ENCODE assay signal across 29 cellular contexts in the genomic region with DNA sequence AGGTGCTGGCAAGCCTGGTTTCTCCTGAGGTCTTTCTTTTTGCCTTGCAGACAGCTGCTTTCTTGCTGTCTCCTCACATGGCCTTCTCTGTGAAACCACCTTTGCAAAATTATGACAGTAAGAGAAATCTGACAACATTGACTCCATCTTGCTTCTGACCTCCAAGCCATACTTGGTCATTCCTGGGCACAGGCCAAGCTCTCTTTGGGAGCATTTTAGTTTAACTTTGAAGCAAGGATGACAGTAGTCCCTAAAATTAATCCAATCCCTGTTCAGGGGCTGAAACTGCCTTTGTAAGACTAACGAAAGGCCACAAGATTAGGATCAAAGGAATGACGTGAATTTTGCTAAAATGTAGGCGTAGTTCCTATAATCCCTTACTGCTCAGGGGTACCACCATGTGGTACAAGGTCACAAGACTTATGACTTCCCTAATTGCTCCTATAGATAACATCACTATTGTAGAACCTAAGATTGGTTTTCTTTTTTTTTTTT.
"Had no signal": no experiment of that assay in that cellular context is flagged by ENCODE, and none has a peak within 500 bp of the region (broad histone marks: within the 10 kb centered on the region; RNA-seq: fewer than 3 reads in every experiment).

No MANE protein-coding gene starts in this region.

- H3K27ac ChIP-seq: left lung, lower lobe of right lung, neural progenitor cell, ovary, right atrium auricular region, right lobe of liver, stomach, testis, thyroid gland, transverse colon, upper lobe of left lung had no signal

- H3K9me3 Mint-ChIP-seq: immature natural killer cell; naive B cell; natural killer cell; nephron progenitor cell; stimulated activated naive B cell treated with anti-CD40 and anti-IgM and Interleukin-4, amounts not matched to agents 10 μg/mL and 1 μg/mL and 100 μg/mL, for 72 hours had no signal

- DNase-seq: hypothalamus; immature natural killer cell; kidney; left colon; left lung; lower lobe of right lung; mesendoderm; naive B cell; natural killer cell; nephron progenitor cell; ovary; right lobe of liver; stimulated activated CD4-positive, alpha-beta T cell treated with anti-CD3 and anti-CD28 coated beads, Interleukin-12 subunit alpha, Interleukin-12 subunit beta, amount 100 ng/mL, for 4 hours; stimulated activated CD4-positive, alpha-beta T cell treated with anti-CD3 and anti-CD28 coated beads, Interleukin-15, amount 100 ng/mL, for 24 hours; stimulated activated CD4-positive, alpha-beta T cell treated with anti-CD3 and anti-CD28 coated beads, Interleukin-2, amount 100 ng/mL, for 24 hours; stimulated activated CD4-positive, alpha-beta T cell treated with anti-CD3 and anti-CD28 coated beads, Interleukin-4, amount 100 ng/mL, for 1 hour; stimulated activated naive B cell treated with anti-CD40 and anti-IgM and Interleukin-4, amounts not matched to agents 10 μg/mL and 1 μg/mL and 100 μg/mL, for 72 hours; stimulated activated naive CD8-positive, alpha-beta T cell treated with anti-CD3 and anti-CD28 coated beads, Interleukin-15, Interleukin-2, amounts not matched to agents 100 U/mL and 50 U/mL, for 24 hours; stomach; testis; thyroid gland; transverse colon; upper lobe of left lung had no signal

- ATAC-seq: left colon; left lung; lower lobe of right lung; natural killer cell; right lobe of liver; stimulated activated naive B cell treated with anti-CD40 and anti-IgM and Interleukin-4, amounts not matched to agents 10 μg/mL and 1 μg/mL and 100 μg/mL, for 72 hours; stimulated activated naive CD8-positive, alpha-beta T cell treated with anti-CD3 and anti-CD28 coated beads, Interleukin-15, Interleukin-2, amounts not matched to agents 100 U/mL and 50 U/mL, for 24 hours had no signal

- H3K4me1 ChIP-seq: left lung, lower lobe of right lung, right atrium auricular region, right lobe of liver, stomach, testis, thyroid gland, transverse colon, upper lobe of left lung had no signal

- H3K4me2 ChIP-seq: neural progenitor cell had no signal

- H3K4me3 ChIP-seq: left lung, lower lobe of right lung, neural progenitor cell, ovary, right atrium auricular region, right lobe of liver, skin epidermis, stomach, testis, thyroid gland, transverse colon, upper lobe of left lung had no signal

- H3K27me3 ChIP-seq: left lung, neural progenitor cell, ovary, right atrium auricular region, right lobe of liver, testis, thyroid gland, transverse colon, upper lobe of left lung had no signal

- H3K9ac ChIP-seq: neural progenitor cell had no signal

- H3K4me1 Mint-ChIP-seq: immature natural killer cell, mesothelial cell of epicardium, naive B cell, natural killer cell had no signal

- H3K36me3 Mint-ChIP-seq: mesothelial cell of epicardium; naive B cell; natural killer cell; neural progenitor cell; stimulated activated naive B cell treated with anti-CD40 and anti-IgM and Interleukin-4, amounts not matched to agents 10 μg/mL and 1 μg/mL and 100 μg/mL, for 72 hours had no signal

- H3K9me3 ChIP-seq: left lung, lower lobe of right lung, ovary, right atrium auricular region, right lobe of liver, stomach, testis, thyroid gland, transverse colon, upper lobe of left lung had no signal

- H2AFZ ChIP-seq: neural progenitor cell had no signal

- FAIRE-seq: islet of Langerhans, kidney had no signal

- H3K4me3 Mint-ChIP-seq: immature natural killer cell; mesothelial cell of epicardium; naive B cell; natural killer cell; nephron progenitor cell; neural progenitor cell; stimulated activated naive B cell treated with anti-CD40 and anti-IgM and Interleukin-4, amounts not matched to agents 10 μg/mL and 1 μg/mL and 100 μg/mL, for 72 hours had no signal

- H3K27ac Mint-ChIP-seq: immature natural killer cell; mesothelial cell of epicardium; naive B cell; natural killer cell; nephron progenitor cell; neural progenitor cell; progenitor cell of endocrine pancreas; stimulated activated naive B cell treated with anti-CD40 and anti-IgM and Interleukin-4, amounts not matched to agents 10 μg/mL and 1 μg/mL and 100 μg/mL, for 72 hours had no signal

- H3K36me3 ChIP-seq: left lung, lower lobe of right lung, neural progenitor cell, ovary, right atrium auricular region, right lobe of liver, stomach, thyroid gland, transverse colon, upper lobe of left lung had no signal
